ENCODE assay signal across 2 cellular contexts in the genomic region with DNA sequence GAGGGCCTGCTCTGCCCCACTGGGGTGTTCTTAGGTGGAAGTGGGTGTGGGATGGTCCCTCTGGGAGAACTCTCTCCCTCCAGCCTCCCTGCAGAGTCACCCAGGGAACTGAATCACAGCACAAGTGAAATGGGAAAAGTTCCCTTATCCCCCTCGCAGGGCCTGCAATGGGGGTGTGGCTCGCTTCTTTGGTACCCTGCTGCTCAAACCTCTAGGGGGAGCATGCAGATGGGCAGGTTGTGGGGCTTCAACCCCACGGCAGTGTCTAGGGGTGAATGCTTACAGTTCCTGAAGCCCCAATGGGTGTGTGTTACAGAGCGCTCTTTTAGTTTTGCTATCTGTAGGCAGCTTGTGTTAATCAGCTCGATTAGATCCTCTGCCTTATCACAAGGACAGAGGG.
TF ChIP-seq lines count a peak whose summit lies in the region.

No MANE protein-coding gene starts in this region.

TF ChIP-seq in HCT116, 20 proteins besides CTCF, POLR2A, EP300 and RAD21:
- TF ChIP-seq TCF7L2 (IDR thresholded peaks at IDR 0.05; ENCODE audit: borderline replicate concordance, extremely low read depth, insufficient read depth, insufficient read length) (no peak), YY1 (IDR thresholded peaks at IDR 0.05; ENCODE audit: extremely low read depth, insufficient replicate concordance, low read depth, low read length) (no peak), POLR2AphosphoS5 (IDR thresholded peaks at IDR 0.05; ENCODE audit: low read depth, low read length) (no peak), JUND (IDR thresholded peaks at IDR 0.05) (no peak), EZH2phosphoT487 (IDR thresholded peaks at IDR 0.05; ENCODE audit: borderline replicate concordance) (no peak), ELF1 (IDR thresholded peaks at IDR 0.05; ENCODE audit: borderline replicate concordance, low read depth) (no peak)
- TF ChIP-seq, protein P1, sequence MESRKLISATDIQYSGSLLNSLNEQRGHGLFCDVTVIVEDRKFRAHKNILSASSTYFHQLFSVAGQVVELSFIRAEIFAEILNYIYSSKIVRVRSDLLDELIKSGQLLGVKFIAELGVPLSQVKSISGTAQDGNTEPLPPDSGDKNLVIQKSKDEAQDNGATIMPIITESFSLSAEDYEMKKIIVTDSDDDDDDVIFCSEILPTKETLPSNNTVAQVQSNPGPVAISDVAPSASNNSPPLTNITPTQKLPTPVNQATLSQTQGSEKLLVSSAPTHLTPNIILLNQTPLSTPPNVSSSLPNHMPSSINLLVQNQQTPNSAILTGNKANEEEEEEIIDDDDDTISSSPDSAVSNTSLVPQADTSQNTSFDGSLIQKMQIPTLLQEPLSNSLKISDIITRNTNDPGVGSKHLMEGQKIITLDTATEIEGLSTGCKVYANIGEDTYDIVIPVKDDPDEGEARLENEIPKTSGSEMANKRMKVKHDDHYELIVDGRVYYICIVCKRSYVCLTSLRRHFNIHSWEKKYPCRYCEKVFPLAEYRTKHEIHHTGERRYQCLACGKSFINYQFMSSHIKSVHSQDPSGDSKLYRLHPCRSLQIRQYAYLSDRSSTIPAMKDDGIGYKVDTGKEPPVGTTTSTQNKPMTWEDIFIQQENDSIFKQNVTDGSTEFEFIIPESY (IDR thresholded peaks at IDR 0.05; ENCODE audit: extremely low read depth, insufficient replicate concordance, low read length), result no peak

TF ChIP-seq in K562, 482 proteins besides CTCF, POLR2A, EP300 and RAD21:
- no peak for TF ChIP-seq ZBED1 (IDR thresholded peaks at IDR 0.05)
- TF ChIP-seq, protein P2, sequence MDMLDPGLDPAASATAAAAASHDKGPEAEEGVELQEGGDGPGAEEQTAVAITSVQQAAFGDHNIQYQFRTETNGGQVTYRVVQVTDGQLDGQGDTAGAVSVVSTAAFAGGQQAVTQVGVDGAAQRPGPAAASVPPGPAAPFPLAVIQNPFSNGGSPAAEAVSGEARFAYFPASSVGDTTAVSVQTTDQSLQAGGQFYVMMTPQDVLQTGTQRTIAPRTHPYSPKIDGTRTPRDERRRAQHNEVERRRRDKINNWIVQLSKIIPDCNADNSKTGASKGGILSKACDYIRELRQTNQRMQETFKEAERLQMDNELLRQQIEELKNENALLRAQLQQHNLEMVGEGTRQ (CRISPR knock-in tag; IDR thresholded peaks at IDR 0.05), result no peak
- TF ChIP-seq, protein P3, sequence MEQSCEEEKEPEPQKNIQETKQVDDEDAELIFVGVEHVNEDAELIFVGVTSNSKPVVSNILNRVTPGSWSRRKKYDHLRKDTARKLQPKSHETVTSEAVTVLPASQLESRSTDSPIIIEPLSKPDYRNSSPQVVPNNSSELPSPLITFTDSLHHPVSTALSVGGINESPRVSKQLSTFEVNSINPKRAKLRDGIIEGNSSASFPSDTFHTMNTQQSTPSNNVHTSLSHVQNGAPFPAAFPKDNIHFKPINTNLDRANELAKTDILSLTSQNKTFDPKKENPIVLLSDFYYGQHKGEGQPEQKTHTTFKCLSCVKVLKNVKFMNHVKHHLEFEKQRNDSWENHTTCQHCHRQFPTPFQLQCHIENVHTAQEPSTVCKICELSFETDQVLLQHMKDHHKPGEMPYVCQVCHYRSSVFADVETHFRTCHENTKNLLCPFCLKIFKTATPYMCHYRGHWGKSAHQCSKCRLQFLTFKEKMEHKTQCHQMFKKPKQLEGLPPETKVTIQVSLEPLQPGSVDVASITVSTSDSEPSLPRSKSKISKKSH (CRISPR knock-in tag; IDR thresholded peaks at IDR 0.05), result no peak
- TF ChIP-seq, protein P4, sequence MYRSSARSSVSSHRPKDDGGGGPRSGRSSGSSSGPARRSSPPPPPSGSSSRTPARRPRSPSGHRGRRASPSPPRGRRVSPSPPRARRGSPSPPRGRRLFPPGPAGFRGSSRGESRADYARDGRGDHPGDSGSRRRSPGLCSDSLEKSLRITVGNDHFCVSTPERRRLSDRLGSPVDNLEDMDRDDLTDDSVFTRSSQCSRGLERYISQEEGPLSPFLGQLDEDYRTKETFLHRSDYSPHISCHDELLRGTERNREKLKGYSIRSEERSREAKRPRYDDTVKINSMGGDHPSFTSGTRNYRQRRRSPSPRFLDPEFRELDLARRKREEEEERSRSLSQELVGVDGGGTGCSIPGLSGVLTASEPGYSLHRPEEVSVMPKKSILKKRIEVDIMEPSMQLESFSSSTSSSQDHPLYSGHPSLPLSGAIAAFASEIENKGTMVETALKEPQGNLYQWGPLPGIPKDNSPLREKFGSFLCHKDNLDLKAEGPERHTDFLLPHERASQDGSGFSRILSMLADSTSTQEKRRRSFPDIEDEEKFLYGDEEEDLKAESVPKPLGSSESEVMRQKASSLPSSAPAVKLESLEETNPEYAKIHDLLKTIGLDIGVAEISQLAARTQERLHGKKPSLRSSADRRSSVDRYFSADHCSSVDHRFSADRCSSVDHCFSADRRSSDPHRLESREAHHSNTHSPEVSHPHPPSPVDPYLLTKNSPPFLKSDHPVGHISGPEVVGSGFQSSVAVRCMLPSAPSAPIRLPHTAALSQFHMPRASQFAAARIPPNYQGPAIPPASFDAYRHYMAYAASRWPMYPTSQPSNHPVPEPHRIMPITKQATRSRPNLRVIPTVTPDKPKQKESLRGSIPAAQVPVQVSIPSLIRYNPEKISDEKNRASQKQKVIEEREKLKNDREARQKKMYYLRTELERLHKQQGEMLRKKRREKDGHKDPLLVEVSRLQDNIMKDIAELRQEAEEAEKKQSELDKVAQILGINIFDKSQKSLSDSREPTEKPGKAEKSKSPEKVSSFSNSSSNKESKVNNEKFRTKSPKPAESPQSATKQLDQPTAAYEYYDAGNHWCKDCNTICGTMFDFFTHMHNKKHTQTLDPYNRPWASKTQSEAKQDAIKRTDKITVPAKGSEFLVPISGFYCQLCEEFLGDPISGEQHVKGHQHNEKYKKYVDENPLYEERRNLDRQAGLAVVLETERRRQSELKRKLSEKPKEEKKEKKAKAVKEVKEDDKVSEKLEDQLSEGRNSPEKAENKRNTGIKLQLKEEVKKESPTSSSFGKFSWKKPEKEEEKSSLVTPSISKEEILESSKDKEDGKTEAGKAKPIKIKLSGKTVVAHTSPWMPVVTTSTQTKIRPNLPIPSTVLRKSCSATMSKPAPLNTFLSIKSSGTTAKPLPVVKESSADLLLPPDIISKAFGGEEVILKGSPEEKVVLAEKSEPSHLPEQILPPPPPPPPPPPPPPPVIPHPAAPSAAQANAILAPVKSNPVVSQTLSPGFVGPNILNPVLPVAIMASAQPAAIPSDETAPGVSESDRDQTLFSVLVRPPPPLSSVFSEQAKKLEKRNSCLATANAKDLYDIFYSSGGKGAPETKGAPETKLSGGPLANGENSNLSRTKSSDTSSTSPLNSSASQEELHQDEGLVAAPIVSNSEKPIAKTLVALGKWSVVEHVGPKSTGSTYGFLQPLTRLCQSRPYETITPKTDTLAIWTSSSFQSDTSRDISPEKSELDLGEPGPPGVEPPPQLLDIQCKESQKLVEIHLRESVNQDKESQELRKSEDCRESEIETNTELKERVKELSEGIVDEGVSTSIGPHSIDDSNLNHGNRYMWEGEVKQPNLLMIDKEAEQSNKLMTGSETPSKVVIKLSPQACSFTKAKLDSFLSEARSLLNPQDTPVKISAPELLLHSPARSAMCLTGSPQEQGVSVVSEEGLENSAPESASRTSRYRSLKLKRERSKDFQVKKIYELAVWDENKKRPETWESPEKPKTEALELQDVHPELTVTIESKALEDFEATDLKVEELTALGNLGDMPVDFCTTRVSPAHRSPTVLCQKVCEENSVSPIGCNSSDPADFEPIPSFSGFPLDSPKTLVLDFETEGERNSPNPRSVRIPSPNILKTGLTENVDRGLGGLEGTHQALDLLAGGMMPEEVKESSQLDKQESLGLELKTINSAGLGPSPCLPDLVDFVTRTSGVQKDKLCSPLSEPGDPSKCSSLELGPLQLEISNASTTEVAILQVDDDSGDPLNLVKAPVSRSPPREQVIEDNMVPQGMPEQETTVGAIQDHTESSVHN (IDR thresholded peaks at IDR 0.05; ENCODE audit: borderline replicate concordance in 1 of 2, low read depth in 1 of 2), result no peak
- TF ChIP-seq TCF7 (IDR thresholded peaks at IDR 0.05; ENCODE audit: borderline replicate concordance), result no peak
- TF ChIP-seq, protein P5, sequence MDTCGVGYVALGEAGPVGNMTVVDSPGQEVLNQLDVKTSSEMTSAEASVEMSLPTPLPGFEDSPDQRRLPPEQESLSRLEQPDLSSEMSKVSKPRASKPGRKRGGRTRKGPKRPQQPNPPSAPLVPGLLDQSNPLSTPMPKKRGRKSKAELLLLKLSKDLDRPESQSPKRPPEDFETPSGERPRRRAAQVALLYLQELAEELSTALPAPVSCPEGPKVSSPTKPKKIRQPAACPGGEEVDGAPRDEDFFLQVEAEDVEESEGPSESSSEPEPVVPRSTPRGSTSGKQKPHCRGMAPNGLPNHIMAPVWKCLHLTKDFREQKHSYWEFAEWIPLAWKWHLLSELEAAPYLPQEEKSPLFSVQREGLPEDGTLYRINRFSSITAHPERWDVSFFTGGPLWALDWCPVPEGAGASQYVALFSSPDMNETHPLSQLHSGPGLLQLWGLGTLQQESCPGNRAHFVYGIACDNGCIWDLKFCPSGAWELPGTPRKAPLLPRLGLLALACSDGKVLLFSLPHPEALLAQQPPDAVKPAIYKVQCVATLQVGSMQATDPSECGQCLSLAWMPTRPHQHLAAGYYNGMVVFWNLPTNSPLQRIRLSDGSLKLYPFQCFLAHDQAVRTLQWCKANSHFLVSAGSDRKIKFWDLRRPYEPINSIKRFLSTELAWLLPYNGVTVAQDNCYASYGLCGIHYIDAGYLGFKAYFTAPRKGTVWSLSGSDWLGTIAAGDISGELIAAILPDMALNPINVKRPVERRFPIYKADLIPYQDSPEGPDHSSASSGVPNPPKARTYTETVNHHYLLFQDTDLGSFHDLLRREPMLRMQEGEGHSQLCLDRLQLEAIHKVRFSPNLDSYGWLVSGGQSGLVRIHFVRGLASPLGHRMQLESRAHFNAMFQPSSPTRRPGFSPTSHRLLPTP (IDR thresholded peaks at IDR 0.05; ENCODE audit: borderline replicate concordance, extremely low read depth, insufficient read length), result no peak
- no peak for TF ChIP-seq PHF20 (IDR thresholded peaks at IDR 0.05; ENCODE audit: partially characterized antibody)
- TF ChIP-seq, protein P6, sequence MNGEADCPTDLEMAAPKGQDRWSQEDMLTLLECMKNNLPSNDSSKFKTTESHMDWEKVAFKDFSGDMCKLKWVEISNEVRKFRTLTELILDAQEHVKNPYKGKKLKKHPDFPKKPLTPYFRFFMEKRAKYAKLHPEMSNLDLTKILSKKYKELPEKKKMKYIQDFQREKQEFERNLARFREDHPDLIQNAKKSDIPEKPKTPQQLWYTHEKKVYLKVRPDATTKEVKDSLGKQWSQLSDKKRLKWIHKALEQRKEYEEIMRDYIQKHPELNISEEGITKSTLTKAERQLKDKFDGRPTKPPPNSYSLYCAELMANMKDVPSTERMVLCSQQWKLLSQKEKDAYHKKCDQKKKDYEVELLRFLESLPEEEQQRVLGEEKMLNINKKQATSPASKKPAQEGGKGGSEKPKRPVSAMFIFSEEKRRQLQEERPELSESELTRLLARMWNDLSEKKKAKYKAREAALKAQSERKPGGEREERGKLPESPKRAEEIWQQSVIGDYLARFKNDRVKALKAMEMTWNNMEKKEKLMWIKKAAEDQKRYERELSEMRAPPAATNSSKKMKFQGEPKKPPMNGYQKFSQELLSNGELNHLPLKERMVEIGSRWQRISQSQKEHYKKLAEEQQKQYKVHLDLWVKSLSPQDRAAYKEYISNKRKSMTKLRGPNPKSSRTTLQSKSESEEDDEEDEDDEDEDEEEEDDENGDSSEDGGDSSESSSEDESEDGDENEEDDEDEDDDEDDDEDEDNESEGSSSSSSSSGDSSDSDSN (IDR thresholded peaks at IDR 0.05; ENCODE audit: borderline replicate concordance in 1 of 2, low read depth in 2 of 2, low read length in 2 of 2), result no peak
- TF ChIP-seq C11orf30 (IDR thresholded peaks at IDR 0.05; ENCODE audit: low read depth), result no peak
- no peak for TF ChIP-seq SPI1 (IDR thresholded peaks at IDR 0.05; ENCODE audit: borderline replicate concordance, low read depth, low read length)
- TF ChIP-seq COPS2 (conservative IDR thresholded peaks at IDR 0.05), result no peak
- TF ChIP-seq SRSF9 (IDR thresholded peaks at IDR 0.05; ENCODE audit: borderline replicate concordance, low read depth, low read length), result no peak
- TF ChIP-seq ZNF717 (CRISPR knock-in tag; IDR thresholded peaks at IDR 0.05), result no peak
- TF ChIP-seq U2AF2 (optimal IDR thresholded peaks at IDR 0.05; ENCODE audit: low read depth, low read length), result no peak
- TF ChIP-seq CSDE1 (IDR thresholded peaks at IDR 0.05), result no peak
- no peak for TF ChIP-seq POLR2AphosphoS2 (IDR thresholded peaks at IDR 0.05; ENCODE audit: low read length)
- TF ChIP-seq KDM5B (IDR thresholded peaks at IDR 0.05; ENCODE audit: insufficient replicate concordance, low read depth, low read length), result no peak
- TF ChIP-seq, protein P7, sequence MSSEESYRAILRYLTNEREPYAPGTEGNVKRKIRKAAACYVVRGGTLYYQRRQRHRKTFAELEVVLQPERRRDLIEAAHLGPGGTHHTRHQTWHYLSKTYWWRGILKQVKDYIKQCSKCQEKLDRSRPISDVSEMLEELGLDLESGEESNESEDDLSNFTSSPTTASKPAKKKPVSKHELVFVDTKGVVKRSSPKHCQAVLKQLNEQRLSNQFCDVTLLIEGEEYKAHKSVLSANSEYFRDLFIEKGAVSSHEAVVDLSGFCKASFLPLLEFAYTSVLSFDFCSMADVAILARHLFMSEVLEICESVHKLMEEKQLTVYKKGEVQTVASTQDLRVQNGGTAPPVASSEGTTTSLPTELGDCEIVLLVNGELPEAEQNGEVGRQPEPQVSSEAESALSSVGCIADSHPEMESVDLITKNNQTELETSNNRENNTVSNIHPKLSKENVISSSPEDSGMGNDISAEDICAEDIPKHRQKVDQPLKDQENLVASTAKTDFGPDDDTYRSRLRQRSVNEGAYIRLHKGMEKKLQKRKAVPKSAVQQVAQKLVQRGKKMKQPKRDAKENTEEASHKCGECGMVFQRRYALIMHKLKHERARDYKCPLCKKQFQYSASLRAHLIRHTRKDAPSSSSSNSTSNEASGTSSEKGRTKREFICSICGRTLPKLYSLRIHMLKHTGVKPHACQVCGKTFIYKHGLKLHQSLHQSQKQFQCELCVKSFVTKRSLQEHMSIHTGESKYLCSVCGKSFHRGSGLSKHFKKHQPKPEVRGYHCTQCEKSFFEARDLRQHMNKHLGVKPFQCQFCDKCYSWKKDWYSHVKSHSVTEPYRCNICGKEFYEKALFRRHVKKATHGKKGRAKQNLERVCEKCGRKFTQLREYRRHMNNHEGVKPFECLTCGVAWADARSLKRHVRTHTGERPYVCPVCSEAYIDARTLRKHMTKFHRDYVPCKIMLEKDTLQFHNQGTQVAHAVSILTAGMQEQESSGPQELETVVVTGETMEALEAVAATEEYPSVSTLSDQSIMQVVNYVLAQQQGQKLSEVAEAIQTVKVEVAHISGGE (CRISPR knock-in tag; IDR thresholded peaks at IDR 0.05), result no peak
- TF ChIP-seq ZC3H8 (IDR thresholded peaks at IDR 0.05), result no peak
- TF ChIP-seq ELF2 (CRISPR knock-in tag; IDR thresholded peaks at IDR 0.05), result no peak
